ENCODE assay signal across 27 cellular contexts in genomic region chr15:42394131-42394530, GRCh38.
"Had no signal": no experiment of that assay in that cellular context is flagged by ENCODE, and none has a peak within 500 bp of the region (broad histone marks: within the 10 kb centered on the region; RNA-seq: fewer than 3 reads in every experiment).

No MANE protein-coding gene starts in this region.

- H3K9me3 ChIP-seq: body of pancreas had no signal

- H3K27ac Mint-ChIP-seq: activated CD4-positive, alpha-beta memory T cell treated with anti-CD3 and anti-CD28 coated beads for 36 hours; activated CD4-positive, alpha-beta T cell treated with anti-CD3 and anti-CD28 coated beads, Interleukin-2, amount 10 ng/mL, durations not matched to agents 7 days and 5 days; activated T-cell treated with anti-CD3 and anti-CD28 coated beads, Interleukin-2, amount 50 U/mL, for 72 hours; activated T-helper 2 cell treated with anti-CD3 and anti-CD28 coated beads, Interferon-gamma antibody, Interleukin-2, Interleukin-4, amounts not matched to agents 10 μg/mL and 5 μg/mL and 100 μg/mL, durations not matched to agents 14 hours and 24 hours and 36 hours had no signal

- H3K4me3 ChIP-seq: body of pancreas, SK-N-MC had no signal

- ATAC-seq: activated T-cell treated with anti-CD3 and anti-CD28 coated beads, Interleukin-2, amount 50 U/mL, for 72 hours; body of pancreas; Panc1; Right ventricle myocardium inferior had no signal

- H3K36me3 Mint-ChIP-seq: activated CD4-positive, alpha-beta memory T cell treated with anti-CD3 and anti-CD28 coated beads for 36 hours had no signal

- H3K27me3 Mint-ChIP-seq: activated CD4-positive, alpha-beta memory T cell treated with anti-CD3 and anti-CD28 coated beads for 36 hours; activated CD4-positive, alpha-beta T cell treated with anti-CD3 and anti-CD28 coated beads, Interleukin-2, amount 10 ng/mL, durations not matched to agents 7 days and 5 days had no signal

- H3K27me3 ChIP-seq: body of pancreas had no signal

- H3K4me3 Mint-ChIP-seq: activated CD4-positive, alpha-beta memory T cell treated with anti-CD3 and anti-CD28 coated beads for 36 hours; activated CD4-positive, alpha-beta T cell treated with anti-CD3 and anti-CD28 coated beads, Interleukin-2, amount 10 ng/mL, durations not matched to agents 7 days and 5 days; activated T-cell treated with anti-CD3 and anti-CD28 coated beads, Interleukin-2, amount 50 U/mL, for 72 hours had no signal

- H3K4me1 Mint-ChIP-seq: activated CD4-positive, alpha-beta T cell treated with anti-CD3 and anti-CD28 coated beads, Interleukin-2, amount 10 ng/mL, durations not matched to agents 7 days and 5 days had no signal

- DNase-seq: activated CD4-positive, alpha-beta memory T cell treated with anti-CD3 and anti-CD28 coated beads for 36 hours; activated CD4-positive, alpha-beta T cell treated with anti-CD3 and anti-CD28 coated beads, Interleukin-2, amount 10 ng/mL, durations not matched to agents 7 days and 5 days; activated CD4-positive, CD25-positive, alpha-beta regulatory T cell; activated CD8-positive, alpha-beta memory T cell treated with anti-CD3 and anti-CD28 coated beads for 24 hours; activated gamma-delta T cell treated with Interleukin-2 at 50 U/mL for 16 hours; activated naive CD4-positive, alpha-beta T cell treated with anti-CD3 and anti-CD28 coated beads, Interleukin-2, amount 50 U/mL, for 16 hours; activated T-cell treated with anti-CD3 and anti-CD28 coated beads, Interleukin-2, amount 50 U/mL, for 72 hours; aorta; body of pancreas; central memory CD4-positive, alpha-beta T cell; Karpas-422; MM.1S; NCI-H1105; NCI-H1436; NCI-H1694 treated with DMSO at 0.1 percent for 48 hours; NCI-H2029 treated with DMSO at 0.1 percent for 48 hours; NCI-H345; NCI-H510A; NCI-H526 treated with DMSO at 0.1 percent for 48 hours; NCI-H82; RPMI8226; T-helper 1 cell had no signal

- H3K27ac ChIP-seq: body of pancreas, SK-N-MC, VCaP had no signal

- H3K4me1 ChIP-seq: body of pancreas had no signal

- H3K9me3 Mint-ChIP-seq: activated CD4-positive, alpha-beta memory T cell treated with anti-CD3 and anti-CD28 coated beads for 36 hours; activated CD4-positive, alpha-beta T cell treated with anti-CD3 and anti-CD28 coated beads, Interleukin-2, amount 10 ng/mL, durations not matched to agents 7 days and 5 days; activated T-cell treated with anti-CD3 and anti-CD28 coated beads, Interleukin-2, amount 50 U/mL, for 72 hours; activated T-helper 2 cell treated with anti-CD3 and anti-CD28 coated beads, Interferon-gamma antibody, Interleukin-2, Interleukin-4, amounts not matched to agents 10 μg/mL and 5 μg/mL and 100 μg/mL, durations not matched to agents 14 hours and 24 hours and 36 hours had no signal
